Comparison of ENCODE assay signal across 11 cellular contexts in the genomic region with DNA sequence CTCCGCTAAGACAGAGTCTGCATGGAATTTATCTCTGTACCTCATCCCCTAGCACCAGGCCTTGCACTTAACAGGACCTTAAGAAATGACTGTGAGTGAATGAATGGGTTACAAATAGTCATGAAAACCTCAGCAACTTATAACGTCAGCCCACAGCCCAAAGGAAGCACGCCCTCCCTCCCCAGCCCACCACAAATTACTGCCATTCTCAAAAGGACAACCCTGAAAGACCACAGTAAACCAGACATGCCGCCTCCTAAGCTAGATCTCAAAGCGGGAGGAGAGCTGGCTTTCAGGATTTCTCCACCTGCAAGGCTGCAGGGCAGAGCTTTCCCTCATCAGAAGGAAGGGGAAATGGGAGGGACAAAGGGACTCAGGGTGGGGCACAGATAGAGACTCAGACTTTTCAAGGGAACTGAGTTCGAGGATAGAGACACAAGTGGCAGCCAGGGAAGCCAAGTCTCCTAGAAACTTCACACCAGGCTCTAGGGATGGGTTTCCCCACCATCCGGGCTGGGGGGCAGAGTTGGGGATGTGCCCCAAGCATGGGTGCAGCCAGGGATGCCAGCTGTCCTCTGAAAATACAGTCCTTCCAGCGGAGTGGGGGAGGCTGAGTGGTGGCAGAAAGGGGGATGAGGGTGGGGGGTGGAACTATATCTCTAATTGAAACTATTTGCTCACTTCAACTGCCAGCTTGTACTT. TPM values are rescaled to one million over a fixed set of nuclear protein-coding genes. Genes with fewer than 3 reads are reported as not detected.
A peak's percentile ranks its signal among the peaks of the same experiment; 100 is the strongest.
DNase-seq lines count a peak whose midpoint lies in the region; ATAC-seq and TF ChIP-seq lines count a peak whose summit lies in the region.
"Had no signal": no experiment of that assay in that cellular context is flagged by ENCODE, and none has a peak within 500 bp of the region (broad histone marks: within the 10 kb centered on the region; RNA-seq: fewer than 3 reads in every experiment).

No MANE protein-coding gene starts in this region.

- DNase-seq in CD4-positive, CD25-positive, alpha-beta regulatory T cell, result peak in 2 of 3 donors; percentile 28 to 59
- DNase-seq in MV-4-11 (lab: John Stamatoyannopoulos, UW) (peak; percentile 57), activated T-helper 1 cell treated with Interleukin-2 at 50 U/mL for 16 hours (ENCODE audit: low read depth) (peak; percentile 12), natural killer cell (peak; percentile 51), MM.1S (no peak)
- DNase-seq: Caco-2, psoas muscle had no signal

- peak overlapping the region; percentile 75 to 84 (median 76) for H3K4me3 Mint-ChIP-seq in CD4-positive, CD25-positive, alpha-beta regulatory T cell
- H3K4me3 Mint-ChIP-seq in natural killer cell, result peak overlapping the region; percentile 89

- peaks cover 20 to 89% (median 47%) of the 10 kb centered on the region in 4 donors for H3K4me1 Mint-ChIP-seq in CD4-positive, CD25-positive, alpha-beta regulatory T cell
- peaks cover 82 to 86% of the 10 kb centered on the region in 2 donors for H3K4me1 Mint-ChIP-seq in natural killer cell

- no peaks in the 10 kb centered on the region for H4K20me1 ChIP-seq in MM.1S (ENCODE audit: insufficient read depth, low read length)

- no peak overlapping the region for H3K9ac ChIP-seq in MM.1S (ENCODE audit: low read length)

- peak overlapping the region; percentile 43 for H3K4me3 ChIP-seq in CD4-positive, CD25-positive, alpha-beta regulatory T cell (ENCODE audit: low read depth, low read length)
- no peak overlapping the region for H3K4me3 ChIP-seq in MM.1S (ENCODE audit: low read length)
- H3K4me3 ChIP-seq: psoas muscle had no signal

- H3F3A ChIP-seq in MM.1S (ENCODE audit: insufficient read depth, low read length), result no peaks in the 10 kb centered on the region

- intact Hi-C loops in natural killer cell (cut with micrococcal nuclease), result loop anchor here (2.0 to 10.0 kb wide), 3 partner anchors 37 to 230 kb away; no protein-coding TSS in a partner anchor

- H3K27me3 Mint-ChIP-seq in CD4-positive, CD25-positive, alpha-beta regulatory T cell, result no peaks in the 10 kb centered on the region
- no peaks in the 10 kb centered on the region for H3K27me3 Mint-ChIP-seq in natural killer cell (ENCODE audit: low read depth in 2 of 2)

- H3K9me3 Mint-ChIP-seq in CD4-positive, CD25-positive, alpha-beta regulatory T cell, result no peaks in the 10 kb centered on the region
- H3K9me3 Mint-ChIP-seq in natural killer cell, result no peaks in the 10 kb centered on the region

- H3K79me2 ChIP-seq in MM.1S (ENCODE audit: low read length), result no peaks in the 10 kb centered on the region

- H3K27ac ChIP-seq in CD4-positive, CD25-positive, alpha-beta regulatory T cell (ENCODE audit: insufficient read depth, low read length, poor library complexity, severe bottlenecking), result peak overlapping the region; percentile 58
- no peak overlapping the region for H3K27ac ChIP-seq in MM.1S (ENCODE audit: low read length)
- H3K27ac ChIP-seq: psoas muscle had no signal

- peak overlapping the region; percentile 86 to 96 (median 95) for H3K27ac Mint-ChIP-seq in CD4-positive, CD25-positive, alpha-beta regulatory T cell
- peak overlapping the region; percentile 90 to 94 for H3K27ac Mint-ChIP-seq in natural killer cell

- H3K4me1 ChIP-seq in CD4-positive, CD25-positive, alpha-beta regulatory T cell (ENCODE audit: control insufficient read depth, insufficient read depth, low read length, poor library complexity, severe bottlenecking), result peaks cover 75% of the 10 kb centered on the region
- no peaks in the 10 kb centered on the region for H3K4me1 ChIP-seq in MM.1S (ENCODE audit: low read length)
- H3K4me1 ChIP-seq: Caco-2, psoas muscle had no signal

- no peaks in the 10 kb centered on the region for H3K27me3 ChIP-seq in CD4-positive, CD25-positive, alpha-beta regulatory T cell (ENCODE audit: control insufficient read depth, insufficient read depth, low read length)
- H3K27me3 ChIP-seq in MM.1S (replicated peaks; ENCODE audit: insufficient read depth, low read length), result no peaks in the 10 kb centered on the region; the same call in 1 of the 2 replicates

- H3K36me3 Mint-ChIP-seq in CD4-positive, CD25-positive, alpha-beta regulatory T cell, result no peaks in the 10 kb centered on the region
- no peaks in the 10 kb centered on the region for H3K36me3 Mint-ChIP-seq in natural killer cell

- no peaks in the 10 kb centered on the region for H3K9me3 ChIP-seq in CD4-positive, CD25-positive, alpha-beta regulatory T cell (ENCODE audit: control insufficient read depth in 2 of 2, low read length in 2 of 2)
- no peaks in the 10 kb centered on the region for H3K9me3 ChIP-seq in MM.1S (replicated peaks; ENCODE audit: insufficient read depth, low read length)
- H3K9me3 ChIP-seq: Caco-2, psoas muscle had no signal

- H3K4me2 ChIP-seq in MM.1S (ENCODE audit: low read depth, low read length), result no peak overlapping the region

- H3K36me3 ChIP-seq in CD4-positive, CD25-positive, alpha-beta regulatory T cell (ENCODE audit: control insufficient read depth, insufficient read depth, low read length), result no peaks in the 10 kb centered on the region
- H3K36me3 ChIP-seq in MM.1S (replicated peaks; ENCODE audit: insufficient read depth, low read length), result no peaks in the 10 kb centered on the region

- TF ChIP-seq CTCF in natural killer cell (IDR thresholded peaks at IDR 0.05) (no peak), MM.1S (IDR thresholded peaks at IDR 0.05; ENCODE audit: low read length) (no peak)

- H3K9me2 ChIP-seq in MM.1S (replicated peaks; ENCODE audit: insufficient read depth, low read length), result no peaks in the 10 kb centered on the region

- no peak overlapping the region for H2AFZ ChIP-seq in MM.1S (ENCODE audit: low read length)

- ATAC-seq in CD4-positive, CD25-positive, alpha-beta regulatory T cell (ENCODE audit: low read depth in 2 of 2), result peak; percentile 28 to 29
- ATAC-seq in natural killer cell (peak; percentile 69 to 79 (median 72)), GM18498 (IDR thresholded peaks at IDR 0.05; ENCODE audit: unreplicated experiment) (no peak), GM21737 (IDR thresholded peaks at IDR 0.05; ENCODE audit: unreplicated experiment) (no peak), GM21423 (IDR thresholded peaks at IDR 0.05; ENCODE audit: unreplicated experiment) (no peak)
- ATAC-seq: left lobe of liver, psoas muscle had no signal

RNA-seq across cellular contexts. Expression of a gene that starts 56.7 kb away (rescaled TPM):
- total RNA-seq in CD4-positive, CD25-positive, alpha-beta regulatory T cell, result 12.9 TPM
- 1 to 10 TPM in 2 of 4 donors, under 1 TPM in 2; 0.27 to 1.8 (median 1.1) TPM for polyA plus RNA-seq in CD4-positive, CD25-positive, alpha-beta regulatory T cell
- 10 to 100 TPM in 2 of 3 donors, 1 to 10 TPM in 1; 5.7 to 53.6 (median 15.9) TPM for total RNA-seq in natural killer cell

Comparison
In these comparisons a context has a peak if more than half of its experiments do, and no peak if none do; other contexts are left out.
1. ATAC-seq: peak in CD4-positive, CD25-positive, alpha-beta regulatory T cell (2 of 2) and natural killer cell (3 of 3); none in GM18498 (single experiment), GM21737 (single experiment) and GM21423 (single experiment).